17 cellular contexts compared by ENCODE assay signal in genomic region chr4:125522992-125523391, GRCh38.
DNase-seq lines count a peak whose midpoint lies in the region; TF ChIP-seq lines count a peak whose summit lies in the region.
"Had no signal": no experiment of that assay in that cellular context is flagged by ENCODE, and none has a peak within 500 bp of the region (broad histone marks: within the 10 kb centered on the region; RNA-seq: fewer than 3 reads in every experiment).

No MANE protein-coding gene starts in this region.

- peak overlapping the region; percentile 21; the same call in 1 of the 2 replicates for H3K4me3 ChIP-seq in HUES6 (ENCODE audit: low read depth, low read length)
- H3K4me3 ChIP-seq in hepatocyte, result no peak overlapping the region
- no peak overlapping the region for H3K4me3 ChIP-seq in H7 (ENCODE audit: insufficient read depth, low read depth, low read length)
- H3K4me3 ChIP-seq: BLaER1 treated with 17β-estradiol and CSF1 and Interleukin-3, amounts not matched to agents 10 nM and 100 nM; SK-N-MC had no signal

- no peak overlapping the region for H2AFZ ChIP-seq in hepatocyte

- no peaks in the 10 kb centered on the region for H3K9me3 Mint-ChIP-seq in neural crest cell
- H3K9me3 Mint-ChIP-seq: T-helper 1 cell treated with Interleukin-12 subunit alpha and Interleukin-12 subunit beta and Interleukin-4 antibody, amounts not matched to agents 30 μg/mL and 1 μg/mL, for 36 hours had no signal

- no peaks in the 10 kb centered on the region for H3K79me2 ChIP-seq in hepatocyte

- H3K4me3 Mint-ChIP-seq in neural crest cell, result no peak overlapping the region
- H3K4me3 Mint-ChIP-seq: T-helper 1 cell treated with Interleukin-12 subunit alpha and Interleukin-12 subunit beta and Interleukin-4 antibody, amounts not matched to agents 30 μg/mL and 1 μg/mL, for 36 hours had no signal

- no peak for TF ChIP-seq CTCF in hepatocyte (IDR thresholded peaks at IDR 0.05; ENCODE audit: poor library complexity)
- TF ChIP-seq CTCF in neural crest cell (conservative IDR thresholded peaks at IDR 0.05), result no peak

- H3K27ac ChIP-seq in HUES6 (ENCODE audit: low read depth, low read length) (no peak overlapping the region), hepatocyte (no peak overlapping the region)
- H3K27ac ChIP-seq: BLaER1 treated with 17β-estradiol and CSF1 and Interleukin-3, amounts not matched to agents 10 nM and 100 nM; SK-N-MC had no signal

- H3K36me3 Mint-ChIP-seq in neural crest cell (ENCODE audit: low read depth), result no peaks in the 10 kb centered on the region

- H3K9ac ChIP-seq in HUES6 (ENCODE audit: low read length), result no peak overlapping the region
- H3K9ac ChIP-seq: BLaER1 treated with 17β-estradiol and CSF1 and Interleukin-3, amounts not matched to agents 10 nM and 100 nM had no signal

- no peaks in the 10 kb centered on the region for H3K27me3 ChIP-seq in HUES6 (ENCODE audit: control insufficient read depth, insufficient read depth, low read length)
- no peaks in the 10 kb centered on the region for H3K27me3 ChIP-seq in hepatocyte
- no peaks in the 10 kb centered on the region for H3K27me3 ChIP-seq in H7 (ENCODE audit: control insufficient read depth, insufficient read depth, low read length)
- H3K27me3 ChIP-seq: BLaER1 treated with 17β-estradiol and CSF1 and Interleukin-3, amounts not matched to agents 10 nM and 100 nM had no signal

- no peaks in the 10 kb centered on the region for H4K20me1 ChIP-seq in hepatocyte (ENCODE audit: insufficient read depth, poor library complexity, severe bottlenecking)
- H4K20me1 ChIP-seq: BLaER1 treated with 17β-estradiol and CSF1 and Interleukin-3, amounts not matched to agents 10 nM and 100 nM had no signal

- peak overlapping the region; percentile 54 for H3K27ac Mint-ChIP-seq in neural crest cell (ENCODE audit: unreplicated experiment)
- H3K27ac Mint-ChIP-seq: T-helper 1 cell treated with Interleukin-12 subunit alpha and Interleukin-12 subunit beta and Interleukin-4 antibody, amounts not matched to agents 30 μg/mL and 1 μg/mL, for 36 hours had no signal

- H3K9me2 ChIP-seq in hepatocyte (replicated peaks; ENCODE audit: insufficient read depth), result no peaks in the 10 kb centered on the region

- DNase-seq in RPMI8226 (peak; percentile 52), hepatocyte (ENCODE audit: low spot score) (peak; percentile 5), neural crest cell (ENCODE audit: low read depth, low spot score) (no peak), H7 (no peak), EL (no peak), NCI-H774 (lab: John Stamatoyannopoulos, UW) (no peak), NCI-H2196 treated with DMSO at 0.1 percent for 48 hours (lab: John Stamatoyannopoulos, UW; ENCODE audit: unreplicated experiment) (no peak)
- DNase-seq: HCEC 1CT, KBM-7, NCI-H1048, NCI-H2171, NCI-H524, PC-3 had no signal

- no peak overlapping the region for H3K4me2 ChIP-seq in hepatocyte
- H3K4me2 ChIP-seq: BLaER1 treated with 17β-estradiol and CSF1 and Interleukin-3, amounts not matched to agents 10 nM and 100 nM had no signal

- H3K36me3 ChIP-seq in HUES6 (ENCODE audit: control insufficient read depth, insufficient read depth, low read length) (no peaks in the 10 kb centered on the region), hepatocyte (replicated peaks; ENCODE audit: insufficient read depth, low read depth) (no peaks in the 10 kb centered on the region), H7 (replicated peaks; ENCODE audit: control insufficient read depth, insufficient read depth, low read length) (no peaks in the 10 kb centered on the region)
- H3K36me3 ChIP-seq: BLaER1 treated with 17β-estradiol and CSF1 and Interleukin-3, amounts not matched to agents 10 nM and 100 nM had no signal

- peaks cover 10% of the 10 kb centered on the region for H3K4me1 ChIP-seq in HUES6 (ENCODE audit: control insufficient read depth, insufficient read depth, low read length)
- H3K4me1 ChIP-seq in hepatocyte (ENCODE audit: insufficient read depth), result no peaks in the 10 kb centered on the region
- H3K4me1 ChIP-seq: BLaER1 treated with 17β-estradiol and CSF1 and Interleukin-3, amounts not matched to agents 10 nM and 100 nM had no signal

- H3K9me3 ChIP-seq in HUES6 (ENCODE audit: control insufficient read depth, insufficient read depth, low read depth, low read length) (no peaks in the 10 kb centered on the region), hepatocyte (ENCODE audit: low read depth) (no peaks in the 10 kb centered on the region)
- H3K9me3 ChIP-seq: BLaER1 treated with 17β-estradiol and CSF1 and Interleukin-3, amounts not matched to agents 10 nM and 100 nM had no signal

- H3K27me3 Mint-ChIP-seq in neural crest cell (ENCODE audit: low read depth), result no peaks in the 10 kb centered on the region

- 69% methylated on average over 10 of the region's 10 CpGs for WGBS in hepatocyte (ENCODE audit: low lambda C conversion rate, missing lambda C conversion rate)

- peaks cover 21% of the 10 kb centered on the region for H3K4me1 Mint-ChIP-seq in neural crest cell

Comparison
In these comparisons a context has a peak if more than half of its experiments do, and no peak if none do; other contexts are left out.
1. DNase-seq: peak in RPMI8226 (single experiment) and hepatocyte (single experiment); none in neural crest cell (single experiment), H7 (single experiment), EL (single experiment), NCI-H774 (single experiment) and NCI-H2196 treated with DMSO at 0.1 percent for 48 hours (single experiment).